In genomic region chr18:58097907-58098166, GRCh38 we compare ENCODE assay signal across 17 cellular contexts.
"Had no signal": no experiment of that assay in that cellular context is flagged by ENCODE, and none has a peak within 500 bp of the region (broad histone marks: within the 10 kb centered on the region; RNA-seq: fewer than 3 reads in every experiment).

No MANE protein-coding gene starts in this region.

- H3K27ac ChIP-seq: ascending aorta, epithelial cell of prostate, prostate gland, VCaP had no signal

- H3K27me3 ChIP-seq: ascending aorta had no signal

- H3K9me3 ChIP-seq: ascending aorta, prostate gland had no signal

- H3K4me1 ChIP-seq: ascending aorta, prostate gland had no signal

- H3K27ac Mint-ChIP-seq: activated CD8-positive, alpha-beta T cell treated with anti-CD3 and anti-CD28 coated beads, Interleukin-2, amount 10 ng/mL, durations not matched to agents 7 days and 5 days; activated T-helper 1 cell treated with anti-CD3 and anti-CD28 coated beads, Interleukin-12 subunit alpha, Interleukin-12 subunit beta, Interleukin-2, Interleukin-4 antibody, amounts not matched to agents 30 ng/mL and 10 ng/mL and 1 ng/mL, durations not matched to agents 14 hours and 24 hours and 36 hours had no signal

- H3K4me3 Mint-ChIP-seq: activated CD8-positive, alpha-beta T cell treated with anti-CD3 and anti-CD28 coated beads, Interleukin-2, amount 10 ng/mL, durations not matched to agents 7 days and 5 days; activated T-helper 1 cell treated with anti-CD3 and anti-CD28 coated beads, Interleukin-12 subunit alpha, Interleukin-12 subunit beta, Interleukin-2, Interleukin-4 antibody, amounts not matched to agents 30 ng/mL and 10 ng/mL and 1 ng/mL, durations not matched to agents 14 hours and 24 hours and 36 hours; effector memory CD8-positive, alpha-beta T cell had no signal

- H3K36me3 ChIP-seq: ascending aorta, prostate gland had no signal

- H3K27me3 Mint-ChIP-seq: naive B cell had no signal

- H3K9me3 Mint-ChIP-seq: activated T-helper 1 cell treated with anti-CD3 and anti-CD28 coated beads, Interleukin-12 subunit alpha, Interleukin-12 subunit beta, Interleukin-2, Interleukin-4 antibody, amounts not matched to agents 30 ng/mL and 10 ng/mL and 1 ng/mL, durations not matched to agents 14 hours and 24 hours and 36 hours; effector memory CD8-positive, alpha-beta T cell; naive B cell had no signal

- DNase-seq: activated CD4-positive, alpha-beta T cell treated with anti-CD3 and anti-CD28 coated beads for 4 hours; activated CD8-positive, alpha-beta memory T cell treated with anti-CD3 and anti-CD28 coated beads, Interleukin-2, amount 50 U/mL, for 48 hours; activated CD8-positive, alpha-beta T cell treated with anti-CD3 and anti-CD28 coated beads, Interleukin-2, amount 10 ng/mL, durations not matched to agents 7 days and 5 days; activated naive CD4-positive, alpha-beta T cell; effector memory CD8-positive, alpha-beta T cell; naive B cell; stimulated activated CD4-positive, alpha-beta T cell treated with anti-CD3 and anti-CD28 coated beads, Interleukin-2, amount 100 ng/mL, for 24 hours; stimulated activated naive CD4-positive, alpha-beta T cell; substantia nigra; T1000 had no signal

- H3K4me3 ChIP-seq: ascending aorta, lung, prostate gland had no signal

- ATAC-seq: activated CD8-positive, alpha-beta T cell treated with anti-CD3 and anti-CD28 coated beads, Interleukin-2, amount 10 ng/mL, durations not matched to agents 7 days and 5 days; effector memory CD8-positive, alpha-beta T cell; sciatic nerve had no signal
